ENCODE assay signal across 9 cellular contexts in genomic region chr13:25085125-25085742, GRCh38. TPM values are rescaled to one million over a fixed set of nuclear protein-coding genes. Genes with fewer than 3 reads are reported as not detected.
DNase-seq lines count a peak whose midpoint lies in the region; ATAC-seq, FAIRE-seq and TF ChIP-seq lines count a peak whose summit lies in the region.
"Had no signal": no experiment of that assay in that cellular context is flagged by ENCODE, and none has a peak within 500 bp of the region (broad histone marks: within the 10 kb centered on the region; RNA-seq: fewer than 3 reads in every experiment).

No MANE protein-coding gene starts in this region.

- no peak overlapping the region for H2AFZ ChIP-seq in OCI-LY1 (ENCODE audit: low read length)

- H3K4me3 ChIP-seq in HFF-Myc (replicated peaks; ENCODE audit: low read depth, low read length) = no peak overlapping the region
- no peak overlapping the region for H3K4me3 ChIP-seq in OCI-LY1 (ENCODE audit: low read depth, low read length, poor library complexity, severe bottlenecking)
- no peak overlapping the region for H3K4me3 ChIP-seq in pancreas
- H3K4me3 ChIP-seq in psoas muscle = no peak overlapping the region
- H3K4me3 ChIP-seq: BLaER1 treated with 17β-estradiol and CSF1 and Interleukin-3, amounts not matched to agents 10 nM and 100 nM had no signal

- H3K36me3 ChIP-seq in OCI-LY1 (ENCODE audit: insufficient read depth, low read length) (no peaks in the 10 kb centered on the region), pancreas (no peaks in the 10 kb centered on the region), psoas muscle (ENCODE audit: insufficient read depth in 1 of 2, low read depth in 1 of 2) (no peaks in the 10 kb centered on the region)
- H3K36me3 ChIP-seq: BLaER1 treated with 17β-estradiol and CSF1 and Interleukin-3, amounts not matched to agents 10 nM and 100 nM had no signal

- TF ChIP-seq POLR2A in erythroblast (IDR thresholded peaks at IDR 0.05; ENCODE audit: low read length) = no peak

- H3F3A ChIP-seq in OCI-LY1 (ENCODE audit: insufficient read depth, low read length) = no peaks in the 10 kb centered on the region

- no peak for FAIRE-seq in pancreas (lab: Jason Lieb, UNC)

- H4K20me1 ChIP-seq in OCI-LY1 (ENCODE audit: insufficient read depth, low read length) = no peaks in the 10 kb centered on the region
- H4K20me1 ChIP-seq: BLaER1 treated with 17β-estradiol and CSF1 and Interleukin-3, amounts not matched to agents 10 nM and 100 nM had no signal

- H3K4me1 ChIP-seq in OCI-LY1 (ENCODE audit: insufficient read depth, low read length, severe bottlenecking) (no peaks in the 10 kb centered on the region), pancreas (no peaks in the 10 kb centered on the region), psoas muscle (no peaks in the 10 kb centered on the region)

- H3K9me3 ChIP-seq in OCI-LY1 (ENCODE audit: low read length) = no peaks in the 10 kb centered on the region
- H3K9me3 ChIP-seq in pancreas = no peaks in the 10 kb centered on the region
- H3K9me3 ChIP-seq in psoas muscle = no peaks in the 10 kb centered on the region

- H3K79me2 ChIP-seq in OCI-LY1 (ENCODE audit: insufficient read depth, low read length) = no peaks in the 10 kb centered on the region

- ATAC-seq in pancreas (peak in 2 of 4 donors; percentile 56 to 60), GM18873 (IDR thresholded peaks at IDR 0.05; ENCODE audit: low FRiP score, unreplicated experiment) (no peak), psoas muscle (no peak)

- H3K27me3 ChIP-seq in OCI-LY1 (ENCODE audit: insufficient read depth, low read length) (no peaks in the 10 kb centered on the region), pancreas (no peaks in the 10 kb centered on the region), psoas muscle (ENCODE audit: insufficient read depth in 3 of 3, low read length in 2 of 3) (no peaks in the 10 kb centered on the region)
- H3K27me3 ChIP-seq: BLaER1 treated with 17β-estradiol and CSF1 and Interleukin-3, amounts not matched to agents 10 nM and 100 nM had no signal

- intact Hi-C loops in pancreas (cut with DNase I) = no loop called here
- intact Hi-C loops in psoas muscle (cut with DNase I) = no loop called here

- no peak overlapping the region for H3K9ac ChIP-seq in OCI-LY1 (ENCODE audit: low read length)
- H3K9ac ChIP-seq: BLaER1 treated with 17β-estradiol and CSF1 and Interleukin-3, amounts not matched to agents 10 nM and 100 nM had no signal

- H3K4me2 ChIP-seq in OCI-LY1 (ENCODE audit: low read length) = no peak overlapping the region
- H3K4me2 ChIP-seq: BLaER1 treated with 17β-estradiol and CSF1 and Interleukin-3, amounts not matched to agents 10 nM and 100 nM had no signal

- 42 to 43% methylated on average over 6 of the region's 6 CpGs for WGBS in pancreas, 2 donors
- WGBS in psoas muscle, 3 donors = 39 to 43% (median 43%) methylated on average over 6 of the region's 6 CpGs

- H3K9me2 ChIP-seq in OCI-LY1 (ENCODE audit: low read depth, low read length) = no peaks in the 10 kb centered on the region

- TF ChIP-seq CTCF in HFF-Myc (IDR thresholded peaks at IDR 0.05; ENCODE audit: low read depth, low read length, missing control alignments) (peak; percentile 73), OCI-LY1 (IDR thresholded peaks at IDR 0.05; ENCODE audit: low read length) (peak; percentile 72), pancreas (IDR thresholded peaks at IDR 0.05) (peak in 3 of 4 donors; percentile 22 to 35 (median 34)), psoas muscle (IDR thresholded peaks at IDR 0.05) (no peak)

- no peak overlapping the region for H3K27ac ChIP-seq in OCI-LY1 (ENCODE audit: low read depth, low read length, poor library complexity, severe bottlenecking)
- no peak overlapping the region for H3K27ac ChIP-seq in pancreas
- H3K27ac ChIP-seq in psoas muscle = no peak overlapping the region
- H3K27ac ChIP-seq: BLaER1 treated with 17β-estradiol and CSF1 and Interleukin-3, amounts not matched to agents 10 nM and 100 nM had no signal

- DNase-seq in NCI-H1417 (lab: John Stamatoyannopoulos, UW) (peak; percentile 11 to 61 (median 46)), NCI-H1417 treated with DMSO at 0.1 percent for 48 hours (lab: John Stamatoyannopoulos, UW) (no peak), HFF-Myc (ENCODE audit: extremely low read depth, low read depth) (peak; percentile 3), erythroblast (lab: John Stamatoyannopoulos, UW) (peak; percentile 52 to 59), pancreas (peak in 1 of 6 donors; percentile 22), psoas muscle (no peak)

RNA-seq across cellular contexts. Expression of gene PABPC3, which starts 10.7 kb away (rescaled TPM):
- total RNA-seq in pancreas (under 1 TPM in 5 of 6 donors, not detected in 1; 0.06 to 0.29 (median 0.19) TPM), psoas muscle (under 1 TPM in 2 of 4 donors, not detected in 2; 0.09 to 0.11 TPM)
- polyA plus RNA-seq in pancreas (under 1 TPM in 1 of 2 donors, not detected in 1; 0.07 TPM), psoas muscle (under 1 TPM; 0.01 to 0.04 (median 0.04) TPM)

Comparison
In these comparisons a context has a peak if more than half of its experiments do, and no peak if none do; other contexts are left out.
1. DNase-seq: peak in NCI-H1417 (3 of 3), HFF-Myc (single experiment) and erythroblast (2 of 2); none in NCI-H1417 treated with DMSO at 0.1 percent for 48 hours (single experiment) and psoas muscle (0 of 2).